28 cellular contexts compared by ENCODE assay signal in genomic region chr22:19046287-19046686, GRCh38.
"Had no signal": no experiment of that assay in that cellular context is flagged by ENCODE, and none has a peak within 500 bp of the region (broad histone marks: within the 10 kb centered on the region; RNA-seq: fewer than 3 reads in every experiment).

No MANE protein-coding gene starts in this region.

- H3K27ac Mint-ChIP-seq: stimulated activated memory B cell treated with anti-CD40 and anti-IgM and Interleukin-4, amounts not matched to agents 10 μg/mL and 1 μg/mL and 100 μg/mL, for 72 hours; stimulated activated naive B cell treated with anti-CD40 and anti-IgM and Interleukin-4, amounts not matched to agents 10 μg/mL and 1 μg/mL and 100 μg/mL, for 72 hours; stimulated activated naive CD8-positive, alpha-beta T cell treated with anti-CD3 and anti-CD28 coated beads, Interleukin-15, Interleukin-2, amounts not matched to agents 100 ng/mL and 50 ng/mL, for 24 hours; type B pancreatic cell had no signal

- H3K4me3 Mint-ChIP-seq: stimulated activated memory B cell treated with anti-CD40 and anti-IgM and Interleukin-4, amounts not matched to agents 10 μg/mL and 1 μg/mL and 100 μg/mL, for 72 hours; stimulated activated naive B cell treated with anti-CD40 and anti-IgM and Interleukin-4, amounts not matched to agents 10 μg/mL and 1 μg/mL and 100 μg/mL, for 72 hours; stimulated activated naive CD8-positive, alpha-beta T cell treated with anti-CD3 and anti-CD28 coated beads, Interleukin-15, amount 100 ng/mL, for 72 hours; stimulated activated naive CD8-positive, alpha-beta T cell treated with anti-CD3 and anti-CD28 coated beads, Interleukin-15, Interleukin-2, amounts not matched to agents 100 ng/mL and 50 ng/mL, for 24 hours; type B pancreatic cell had no signal

- DNase-seq: stimulated activated CD4-positive, alpha-beta T cell treated with anti-CD3 and anti-CD28 coated beads, Interleukin-2, amount 100 ng/mL, for 48 hours; stimulated activated CD4-positive, alpha-beta T cell treated with anti-CD3 and anti-CD28 coated beads, Interleukin-4, amount 100 ng/mL, for 1 hour; stimulated activated CD4-positive, alpha-beta T cell treated with anti-CD3 and anti-CD28 coated beads, Interleukin-4, amount 100 ng/mL, for 24 hours; stimulated activated CD4-positive, alpha-beta T cell treated with anti-CD3 and anti-CD28 coated beads, Interleukin-4, amount 100 ng/mL, for 4 hours; stimulated activated CD8-positive, alpha-beta memory T cell treated with anti-CD3 and anti-CD28 coated beads, Interleukin-4, amount 100 ng/mL, for 48 hours; stimulated activated naive B cell treated with anti-CD40 and anti-IgM and Interleukin-4, amounts not matched to agents 10 μg/mL and 1 μg/mL and 100 μg/mL, for 72 hours; stimulated activated naive CD4-positive, alpha-beta T cell; stimulated activated naive CD4-positive, alpha-beta T cell treated with Interleukin-2 at 50 U/mL for 16 hours; stimulated activated naive CD8-positive, alpha-beta T cell treated with anti-CD3 and anti-CD28 coated beads, Interleukin-15, amount 100 ng/mL, for 72 hours; stimulated activated naive CD8-positive, alpha-beta T cell treated with anti-CD3 and anti-CD28 coated beads, Interleukin-15, Interleukin-2, amounts not matched to agents 100 U/mL and 50 U/mL, for 24 hours; stomach; substantia nigra; testis; thyroid gland; transverse colon; trophoblast cell; upper lobe of left lung; uterus had no signal

- ATAC-seq: stimulated activated memory B cell treated with anti-CD40 and anti-IgM and Interleukin-4, amounts not matched to agents 10 μg/mL and 1 μg/mL and 100 μg/mL, for 72 hours; stimulated activated naive B cell treated with anti-CD40 and anti-IgM and Interleukin-4, amounts not matched to agents 10 μg/mL and 1 μg/mL and 100 μg/mL, for 72 hours; stimulated activated naive CD8-positive, alpha-beta T cell treated with anti-CD3 and anti-CD28 coated beads, Interleukin-15, amount 100 ng/mL, for 72 hours; stimulated activated naive CD8-positive, alpha-beta T cell treated with anti-CD3 and anti-CD28 coated beads, Interleukin-15, Interleukin-2, amounts not matched to agents 100 U/mL and 50 U/mL, for 24 hours; upper lobe of right lung had no signal

- FAIRE-seq: urothelium cell line had no signal

- H3K4me1 Mint-ChIP-seq: stimulated activated memory B cell treated with anti-CD40 and anti-IgM and Interleukin-4, amounts not matched to agents 10 μg/mL and 1 μg/mL and 100 μg/mL, for 72 hours; stimulated activated naive B cell treated with anti-CD40 and anti-IgM and Interleukin-4, amounts not matched to agents 10 μg/mL and 1 μg/mL and 100 μg/mL, for 72 hours; stimulated activated naive CD8-positive, alpha-beta T cell treated with anti-CD3 and anti-CD28 coated beads, Interleukin-15, amount 100 ng/mL, for 72 hours had no signal

- H3K27me3 ChIP-seq: stomach, suprapubic skin, testis, thyroid gland, tibial artery, tibial nerve, transverse colon, upper lobe of left lung, upper lobe of right lung, uterus, vagina had no signal

- H3K4me3 ChIP-seq: stomach, suprapubic skin, testis, thoracic aorta, thyroid gland, tibial artery, tibial nerve, transverse colon, upper lobe of left lung, upper lobe of right lung, uterus, vagina had no signal

- H3K27ac ChIP-seq: stomach, suprapubic skin, testis, thoracic aorta, thyroid gland, tibial artery, tibial nerve, transverse colon, upper lobe of left lung, upper lobe of right lung, uterus, vagina had no signal

- H3K4me1 ChIP-seq: stomach, suprapubic skin, tibial artery, transverse colon, upper lobe of right lung, uterus, vagina had no signal

- H3K36me3 ChIP-seq: uterus had no signal

- H3K9me3 ChIP-seq: stomach, suprapubic skin, testis, thoracic aorta, thyroid gland, tibial artery, tibial nerve, transverse colon, upper lobe of left lung, upper lobe of right lung, uterus, vagina had no signal

- H3K9me3 Mint-ChIP-seq: stimulated activated memory B cell treated with anti-CD40 and anti-IgM and Interleukin-4, amounts not matched to agents 10 μg/mL and 1 μg/mL and 100 μg/mL, for 72 hours; stimulated activated naive B cell treated with anti-CD40 and anti-IgM and Interleukin-4, amounts not matched to agents 10 μg/mL and 1 μg/mL and 100 μg/mL, for 72 hours; stimulated activated naive CD8-positive, alpha-beta T cell treated with anti-CD3 and anti-CD28 coated beads, Interleukin-15, amount 100 ng/mL, for 72 hours; stimulated activated naive CD8-positive, alpha-beta T cell treated with anti-CD3 and anti-CD28 coated beads, Interleukin-15, Interleukin-2, amounts not matched to agents 100 ng/mL and 50 ng/mL, for 24 hours; type B pancreatic cell had no signal

- H3K27me3 Mint-ChIP-seq: stimulated activated memory B cell treated with anti-CD40 and anti-IgM and Interleukin-4, amounts not matched to agents 10 μg/mL and 1 μg/mL and 100 μg/mL, for 72 hours; stimulated activated naive B cell treated with anti-CD40 and anti-IgM and Interleukin-4, amounts not matched to agents 10 μg/mL and 1 μg/mL and 100 μg/mL, for 72 hours; stimulated activated naive CD8-positive, alpha-beta T cell treated with anti-CD3 and anti-CD28 coated beads, Interleukin-15, amount 100 ng/mL, for 72 hours; stimulated activated naive CD8-positive, alpha-beta T cell treated with anti-CD3 and anti-CD28 coated beads, Interleukin-15, Interleukin-2, amounts not matched to agents 100 ng/mL and 50 ng/mL, for 24 hours; type B pancreatic cell had no signal
